In genomic region chr14:103315941-103316340, GRCh38 we compare ENCODE assay signal across 24 cellular contexts. TPM values are rescaled to one million over a fixed set of nuclear protein-coding genes. Genes with fewer than 3 reads are reported as not detected.
DNase-seq lines count a peak whose midpoint lies in the region; ATAC-seq and TF ChIP-seq lines count a peak whose summit lies in the region.
"Had no signal": no experiment of that assay in that cellular context is flagged by ENCODE, and none has a peak within 500 bp of the region (broad histone marks: within the 10 kb centered on the region; RNA-seq: fewer than 3 reads in every experiment).

No MANE protein-coding gene starts in this region.

- H4K20me1 ChIP-seq in IMR-90 (ENCODE audit: insufficient read depth, low read length) = no peaks in the 10 kb centered on the region
- no peaks in the 10 kb centered on the region for H4K20me1 ChIP-seq in neural progenitor cell (ENCODE audit: low read depth)

- no peak overlapping the region for H2BK20ac ChIP-seq in IMR-90 (ENCODE audit: low read depth, low read length)

- H3K4me3 Mint-ChIP-seq in dendritic cell treated with granulocyte-macrophage colony-stimulating factor and Interleukin-4, amounts not matched to agents 40 ng/mL and 50 ng/mL, for 4 days = no peak overlapping the region
- H3K4me3 Mint-ChIP-seq in neural progenitor cell (peak overlapping the region; percentile 60), Calu3 (ENCODE audit: low read depth, unreplicated experiment) (no peak overlapping the region)
- H3K4me3 Mint-ChIP-seq: activated naive CD8-positive, alpha-beta T cell treated with anti-CD3 and anti-CD28 coated beads, Interleukin-2, amount 50 U/mL, for 24 hours; memory B cell; stimulated activated naive B cell treated with anti-CD40 and anti-IgM and Interleukin-4, amounts not matched to agents 10 μg/mL and 1 μg/mL and 100 μg/mL, for 72 hours had no signal

- H3K9me1 ChIP-seq in IMR-90 (ENCODE audit: insufficient read depth, low read length) = no peaks in the 10 kb centered on the region

- no peak overlapping the region for H4K91ac ChIP-seq in IMR-90 (ENCODE audit: insufficient read depth, low read depth, low read length)

- peak overlapping the region in 1 of 2 experiments; percentile 77; a peak in 1 of 4 replicates for H4K8ac ChIP-seq in IMR-90 (ENCODE audit: low read depth in 2 of 2, low read length in 2 of 2)

- POLR2A ChIA-PET in IMR-90 (lab: Charles Lee; ENCODE audit: unreplicated experiment) = no interaction called here

- no peaks in the 10 kb centered on the region for H3K36me3 ChIP-seq in IMR-90 (ENCODE audit: control insufficient read depth, insufficient read depth, low read length)
- no peaks in the 10 kb centered on the region for H3K36me3 ChIP-seq in neural progenitor cell
- no peaks in the 10 kb centered on the region for H3K36me3 ChIP-seq in subcutaneous abdominal adipose tissue (ENCODE audit: control insufficient read depth in 5 of 5, insufficient read depth in 5 of 5, low read length in 5 of 5)
- H3K36me3 ChIP-seq: HAP-1 had no signal

- TF ChIP-seq CTCF in IMR-90 (conservative IDR thresholded peaks at IDR 0.05; ENCODE audit: low read depth, low read length) (no peak), neural progenitor cell (IDR thresholded peaks at IDR 0.05) (no peak), foreskin keratinocyte (conservative IDR thresholded peaks at IDR 0.05) (no peak), Calu3 (IDR thresholded peaks at IDR 0.05; ENCODE audit: unreplicated experiment) (no peak)

- dilution Hi-C loops in IMR-90 (cut with HindIII; ENCODE audit: low sequenced_read_pairs, unreplicated experiment) = no loop called here

- H3K23ac ChIP-seq in IMR-90 (ENCODE audit: low read depth, low read length) = no peak overlapping the region

- H3K79me2 ChIP-seq in neural progenitor cell (ENCODE audit: low read depth) = no peaks in the 10 kb centered on the region

- 0 out of 2 replicates have a peak overlapping the region, but pooled peaks have one; percentile 10 for H4K5ac ChIP-seq in IMR-90 (ENCODE audit: low read depth, low read length)

- H3K27ac ChIP-seq in IMR-90 (ENCODE audit: insufficient read depth, low read length) (no peak overlapping the region; the same call in 1 of the 2 replicates), neural progenitor cell (no peak overlapping the region), subcutaneous abdominal adipose tissue (ENCODE audit: low read depth, low read length) (peak overlapping the region; percentile 16), foreskin keratinocyte (no peak overlapping the region)

- H3F3A ChIP-seq in neural progenitor cell (ENCODE audit: low read depth) = no peaks in the 10 kb centered on the region

- H3K56ac ChIP-seq in IMR-90 (ENCODE audit: extremely low read depth, insufficient read depth, low read length) = no peak overlapping the region

- H2AK5ac ChIP-seq in IMR-90 (ENCODE audit: low read depth, low read length) = peak overlapping the region; percentile 67

- H2AFZ ChIP-seq in IMR-90 (replicated peaks; ENCODE audit: low read length, poor library complexity) = peak overlapping the region; percentile 43
- H2AFZ ChIP-seq in neural progenitor cell (replicated peaks) = no peak overlapping the region

- H3K4me3 ChIP-seq in IMR-90 (ENCODE audit: insufficient read depth, low read depth, low read length) (no peak overlapping the region), neural progenitor cell (no peak overlapping the region), subcutaneous abdominal adipose tissue (ENCODE audit: low read depth in 1 of 5, low read length in 5 of 5) (no peak overlapping the region)
- H3K4me3 ChIP-seq: HAP-1 had no signal

- H3K27me3 Mint-ChIP-seq in dendritic cell treated with granulocyte-macrophage colony-stimulating factor and Interleukin-4, amounts not matched to agents 40 ng/mL and 50 ng/mL, for 4 days = peaks cover 15% of the 10 kb centered on the region
- peaks cover 4% of the 10 kb centered on the region for H3K27me3 Mint-ChIP-seq in neural progenitor cell (ENCODE audit: insufficient read depth, low read depth)
- H3K27me3 Mint-ChIP-seq in Calu3 (ENCODE audit: unreplicated experiment) = peaks cover 21% of the 10 kb centered on the region

- H3K36me3 Mint-ChIP-seq in dendritic cell treated with granulocyte-macrophage colony-stimulating factor and Interleukin-4, amounts not matched to agents 40 ng/mL and 50 ng/mL, for 4 days (ENCODE audit: low read depth) = no peaks in the 10 kb centered on the region
- H3K36me3 Mint-ChIP-seq in neural progenitor cell (no peaks in the 10 kb centered on the region), Calu3 (ENCODE audit: insufficient read depth, unreplicated experiment) (no peaks in the 10 kb centered on the region)
- H3K36me3 Mint-ChIP-seq: memory B cell; stimulated activated naive B cell treated with anti-CD40 and anti-IgM and Interleukin-4, amounts not matched to agents 10 μg/mL and 1 μg/mL and 100 μg/mL, for 72 hours had no signal

- 0 out of 3 replicates have a peak overlapping the region, but pooled peaks have one; percentile 39 for H2BK15ac ChIP-seq in IMR-90 (ENCODE audit: low read depth, low read length)

- ATAC-seq in IMR-90 (ENCODE audit: low read depth) (no peak), foreskin keratinocyte (no peak)
- ATAC-seq: activated naive CD8-positive, alpha-beta T cell treated with anti-CD3 and anti-CD28 coated beads, Interleukin-2, amount 50 U/mL, for 24 hours; stimulated activated naive B cell treated with anti-CD40 and anti-IgM and Interleukin-4, amounts not matched to agents 10 μg/mL and 1 μg/mL and 100 μg/mL, for 72 hours had no signal

- H2BK120ac ChIP-seq in IMR-90 (ENCODE audit: low read depth, low read length) = no peak overlapping the region

- H2AK9ac ChIP-seq in IMR-90 (replicated peaks; ENCODE audit: low read depth, low read length, poor library complexity) = no peak overlapping the region

- H3K27ac Mint-ChIP-seq in dendritic cell treated with granulocyte-macrophage colony-stimulating factor and Interleukin-4, amounts not matched to agents 40 ng/mL and 50 ng/mL, for 4 days = peak overlapping the region; percentile 69
- no peak overlapping the region for H3K27ac Mint-ChIP-seq in neural progenitor cell
- no peak overlapping the region for H3K27ac Mint-ChIP-seq in Calu3 (ENCODE audit: unreplicated experiment)
- H3K27ac Mint-ChIP-seq: activated naive CD8-positive, alpha-beta T cell treated with anti-CD3 and anti-CD28 coated beads, Interleukin-2, amount 50 U/mL, for 24 hours; memory B cell; stimulated activated naive B cell treated with anti-CD40 and anti-IgM and Interleukin-4, amounts not matched to agents 10 μg/mL and 1 μg/mL and 100 μg/mL, for 72 hours had no signal

- no peak for DNase-seq in IMR-90
- no peak for DNase-seq in neural progenitor cell (ENCODE audit: low spot score)
- no peak for DNase-seq in KBM-7
- DNase-seq in foreskin keratinocyte = no peak
- DNase-seq in Calu3 = no peak
- DNase-seq in GF-D8 (lab: John Stamatoyannopoulos, UW) = no peak
- DNase-seq: activated CD4-positive, alpha-beta T cell treated with anti-CD3 and anti-CD28 coated beads, Interleukin-2, amount 50 U/mL, for 48 hours; activated CD4-positive, CD25-positive, alpha-beta regulatory T cell treated with anti-CD3 and anti-CD28 coated beads, Interleukin-2, amount 50 U/mL, for 72 hours; activated naive CD4-positive, alpha-beta T cell; activated naive CD8-positive, alpha-beta T cell treated with anti-CD3 and anti-CD28 coated beads, Interleukin-2, amount 50 U/mL, for 24 hours; activated T-cell treated with anti-CD3 and anti-CD28 coated beads, Interleukin-2, amount 50 U/mL, for 48 hours; Caco-2; central memory CD4-positive, alpha-beta T cell; DMS79; NCI-H1048; NCI-H1694; NCI-H2171 treated with DMSO at 0.1 percent for 48 hours; NCI-H524 treated with DMSO at 0.1 percent for 48 hours; SIG-M5; stimulated activated naive B cell treated with anti-CD40 and anti-IgM and Interleukin-4, amounts not matched to agents 10 μg/mL and 1 μg/mL and 100 μg/mL, for 72 hours had no signal

- H3K9ac ChIP-seq in IMR-90 (ENCODE audit: low read depth, low read length) (no peak overlapping the region), neural progenitor cell (no peak overlapping the region), subcutaneous abdominal adipose tissue (ENCODE audit: low read length in 5 of 5) (peak overlapping the region in 1 of 5 donors; percentile 52)

- H3K9me3 ChIP-seq in IMR-90 (ENCODE audit: control insufficient read depth, insufficient read depth, low read length) (no peaks in the 10 kb centered on the region), neural progenitor cell (ENCODE audit: low read depth) (no peaks in the 10 kb centered on the region), subcutaneous abdominal adipose tissue (ENCODE audit: control insufficient read depth in 5 of 5, low read length in 5 of 5) (no peaks in the 10 kb centered on the region)
- H3K9me3 ChIP-seq: Caco-2, HAP-1 had no signal

- intact Hi-C loops in IMR-90 (cut with micrococcal nuclease) (no loop called here), Calu3 (cut with micrococcal nuclease; ENCODE audit: unreplicated experiment) (no loop called here)
- intact Hi-C loops in dendritic cell treated with granulocyte-macrophage colony-stimulating factor and Interleukin-4, amounts not matched to agents 40 ng/mL and 50 ng/mL, for 4 days (cut with micrococcal nuclease) = no loop called here

- H3K4me2 ChIP-seq in IMR-90 (ENCODE audit: low read depth, low read length) (no peak overlapping the region), neural progenitor cell (no peak overlapping the region)

- BruUV-seq in IMR-90 (replicated peaks; lab: Mats Ljungman, UMichigan) (no TSS peak), Calu3 (replicated peaks; lab: Mats Ljungman, UMichigan) (no TSS peak)

- H3K4me1 ChIP-seq in IMR-90 (ENCODE audit: control insufficient read depth, insufficient read depth, low read length) = peaks cover 3% of the 10 kb centered on the region
- peaks cover 5% of the 10 kb centered on the region for H3K4me1 ChIP-seq in neural progenitor cell
- H3K4me1 ChIP-seq in subcutaneous abdominal adipose tissue (ENCODE audit: control insufficient read depth in 5 of 5, insufficient read depth in 5 of 5, low read length in 5 of 5) = peaks cover 0 to 33% (median 23%) of the 10 kb centered on the region in 5 donors
- H3K4me1 ChIP-seq in foreskin keratinocyte = no peaks in the 10 kb centered on the region
- H3K4me1 ChIP-seq: Caco-2, HAP-1 had no signal

- H3K14ac ChIP-seq in IMR-90 (replicated peaks; ENCODE audit: low read depth, low read length) = no peak overlapping the region

- H3K9me3 Mint-ChIP-seq in dendritic cell treated with granulocyte-macrophage colony-stimulating factor and Interleukin-4, amounts not matched to agents 40 ng/mL and 50 ng/mL, for 4 days = no peaks in the 10 kb centered on the region
- H3K9me3 Mint-ChIP-seq in neural progenitor cell (no peaks in the 10 kb centered on the region), Calu3 (ENCODE audit: low read depth, unreplicated experiment) (no peaks in the 10 kb centered on the region)
- H3K9me3 Mint-ChIP-seq: activated naive CD8-positive, alpha-beta T cell treated with anti-CD3 and anti-CD28 coated beads, Interleukin-2, amount 50 U/mL, for 24 hours; memory B cell; stimulated activated naive B cell treated with anti-CD40 and anti-IgM and Interleukin-4, amounts not matched to agents 10 μg/mL and 1 μg/mL and 100 μg/mL, for 72 hours had no signal

- no peak overlapping the region for H3K18ac ChIP-seq in IMR-90 (ENCODE audit: low read depth, low read length)

- no peak overlapping the region for H2BK5ac ChIP-seq in IMR-90 (ENCODE audit: low read depth, low read length, poor library complexity, severe bottlenecking)

- no peak overlapping the region for H3K4ac ChIP-seq in IMR-90 (ENCODE audit: low read depth, low read length)

- no peak for TF ChIP-seq POLR2A in IMR-90 (IDR thresholded peaks at IDR 0.05; ENCODE audit: low read depth, low read length)

- peaks cover 33% of the 10 kb centered on the region for H3K4me1 Mint-ChIP-seq in dendritic cell treated with granulocyte-macrophage colony-stimulating factor and Interleukin-4, amounts not matched to agents 40 ng/mL and 50 ng/mL, for 4 days (ENCODE audit: low read depth)
- H3K4me1 Mint-ChIP-seq in neural progenitor cell = peaks cover 7% of the 10 kb centered on the region
- no peaks in the 10 kb centered on the region for H3K4me1 Mint-ChIP-seq in Calu3 (ENCODE audit: low read depth, unreplicated experiment)
- H3K4me1 Mint-ChIP-seq: activated naive CD8-positive, alpha-beta T cell treated with anti-CD3 and anti-CD28 coated beads, Interleukin-2, amount 50 U/mL, for 24 hours; stimulated activated naive B cell treated with anti-CD40 and anti-IgM and Interleukin-4, amounts not matched to agents 10 μg/mL and 1 μg/mL and 100 μg/mL, for 72 hours had no signal

- CTCF ChIA-PET in IMR-90 (lab: Yijun Ruan, JAX) = no interaction called here
- CTCF ChIA-PET in Calu3 (lab: Charles Lee) = no interaction called here

- H3K27me3 ChIP-seq in IMR-90 (ENCODE audit: control insufficient read depth, insufficient read depth, low read length) = peaks cover 5% of the 10 kb centered on the region; the same call in 1 of the 2 replicates
- no peaks in the 10 kb centered on the region for H3K27me3 ChIP-seq in neural progenitor cell
- H3K27me3 ChIP-seq in subcutaneous abdominal adipose tissue (ENCODE audit: control insufficient read depth in 5 of 5, insufficient read depth in 4 of 5, low read length in 5 of 5) = no peaks in the 10 kb centered on the region
- no peaks in the 10 kb centered on the region for H3K27me3 ChIP-seq in foreskin keratinocyte

- H3K79me1 ChIP-seq in IMR-90 (ENCODE audit: low read depth in 1 of 2, low read length in 2 of 2) = no peaks in the 10 kb centered on the region

- WGBS in IMR-90 (ENCODE audit: extremely low coverage in 2 of 2, insufficient read length in 1 of 2), 2 experiments = no CpG with 5 or more reads among the region's 11 CpGs

- no peak for TF ChIP-seq RAD21 in IMR-90 (IDR thresholded peaks at IDR 0.05; ENCODE audit: low read length)

- in situ Hi-C loops in IMR-90 (cut with MboI; ENCODE audit: low sequenced_read_pairs) = no loop called here
- in situ Hi-C loops in KBM-7 (cut with MboI; ENCODE audit: low pct_unique_long_range_greater_than_20kb, low sequenced_read_pairs) = no loop called here

RNA-seq across cellular contexts. Expression of gene EIF5, which starts 18.1 kb away (rescaled TPM):
- total RNA-seq in IMR-90 (2012; rRNA removed) = 163 and 241 TPM in 2 replicates
- polyA plus RNA-seq in IMR-90 (2012; rRNA removed) = 163 and 181 TPM in 2 replicates
- 141 and 165 TPM in 2 replicates for polyA plus RNA-seq in IMR-90 (2012; cell fraction: cytosol; rRNA removed)
- polyA plus RNA-seq in IMR-90 (2012; cell fraction: nucleus; rRNA removed; ENCODE audit: low replicate concordance) = 111 and 312 TPM in 2 replicates
- total RNA-seq in neural progenitor cell (ENCODE audit: low replicate concordance) = 216 and 257 TPM in 2 replicates
- total RNA-seq in foreskin keratinocyte = 192 and 193 TPM in 2 replicates
- polyA plus RNA-seq in foreskin keratinocyte = 73.6 and 83.6 TPM in 2 replicates
- 327 and 328 TPM in 2 replicates for total RNA-seq in Calu3 (2022)
